In the genomic region with DNA sequence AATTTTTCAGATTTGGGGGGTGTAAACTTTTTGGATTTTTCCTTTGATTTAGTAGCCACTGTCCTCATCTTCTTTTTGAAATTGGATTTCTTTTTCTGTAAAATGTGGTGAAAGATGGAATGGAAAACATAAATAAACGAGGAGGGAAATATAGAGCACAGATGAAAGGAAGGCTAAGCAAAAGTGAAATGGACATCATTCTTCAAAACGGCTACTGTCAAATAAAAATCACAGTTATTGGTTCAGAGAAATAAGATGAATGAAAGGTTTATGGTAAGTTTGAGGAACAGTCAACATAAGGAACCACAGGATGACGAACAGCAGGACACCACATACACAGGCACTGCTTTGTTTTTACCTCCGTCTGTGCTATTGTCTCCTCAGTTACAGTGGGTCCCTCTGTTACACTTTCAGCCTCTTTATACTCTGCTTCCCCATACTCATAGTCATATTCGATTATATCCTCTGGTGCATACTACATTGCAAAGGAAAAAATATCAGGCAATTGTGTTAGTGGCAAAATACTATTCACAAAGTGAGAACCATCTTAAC, we compare ENCODE assay signal across 19 cellular contexts.
A peak's percentile ranks its signal among the peaks of the same experiment; 100 is the strongest.
DNase-seq lines count a peak whose midpoint lies in the region; ATAC-seq, FAIRE-seq and TF ChIP-seq lines count a peak whose summit lies in the region.
"Had no signal": no experiment of that assay in that cellular context is flagged by ENCODE, and none has a peak within 500 bp of the region (broad histone marks: within the 10 kb centered on the region; RNA-seq: fewer than 3 reads in every experiment).

No MANE protein-coding gene starts in this region.

- no peak overlapping the region for H3K9ac ChIP-seq in H1 (replicated peaks in 1 of 4; ENCODE audit: extremely low read depth in 1 of 4, low read depth in 3 of 4, low read length in 3 of 4)
- H3K9ac ChIP-seq: BLaER1 treated with 17β-estradiol and CSF1 and Interleukin-3, amounts not matched to agents 10 nM and 100 nM had no signal

- H3K4me3 ChIP-seq in GM23338 (no peak overlapping the region), H1 (ENCODE audit: extremely low read depth in 1 of 4, insufficient read depth in 2 of 4, low read depth in 3 of 4, low read length in 4 of 4) (no peak overlapping the region), osteoblast (ENCODE audit: insufficient read depth, low read length) (no peak overlapping the region)
- H3K4me3 ChIP-seq: BLaER1 treated with 17β-estradiol and CSF1 and Interleukin-3, amounts not matched to agents 10 nM and 100 nM had no signal

- H3K27ac ChIP-seq in GM23338 (ENCODE audit: low read depth) = no peak overlapping the region
- H3K27ac ChIP-seq in H1 (ENCODE audit: low read depth, low read length) = no peak overlapping the region
- no peak overlapping the region for H3K27ac ChIP-seq in osteoblast (ENCODE audit: low read depth, low read length)
- H3K27ac ChIP-seq: BLaER1 treated with 17β-estradiol and CSF1 and Interleukin-3, amounts not matched to agents 10 nM and 100 nM had no signal

- no peaks in the 10 kb centered on the region for H4K20me1 ChIP-seq in GM23338 (replicated peaks; ENCODE audit: insufficient read depth)
- no peaks in the 10 kb centered on the region for H4K20me1 ChIP-seq in H1 (replicated peaks in 1 of 2; ENCODE audit: control insufficient read depth in 1 of 2, insufficient read depth in 2 of 2, low read length in 2 of 2)
- H4K20me1 ChIP-seq in osteoblast (ENCODE audit: insufficient read depth, low read length) = no peaks in the 10 kb centered on the region
- H4K20me1 ChIP-seq: BLaER1 treated with 17β-estradiol and CSF1 and Interleukin-3, amounts not matched to agents 10 nM and 100 nM had no signal

- H3K18ac ChIP-seq in H1 (ENCODE audit: extremely low read depth, low read length) = no peak overlapping the region

- ATAC-seq in GM23338 = peak; percentile 80
- ATAC-seq: CD8-positive, alpha-beta T cell; HepG2 had no signal

- CTCF ChIA-PET in H1 (lab: Charles Lee; ENCODE audit: partially characterized antibody) = no interaction called here

- peaks cover 4% of the 10 kb centered on the region; the same call in 1 of the 3 replicates for H3K36me3 Mint-ChIP-seq in GM23338 (ENCODE audit: low read depth)
- H3K36me3 Mint-ChIP-seq: CD8-positive, alpha-beta T cell had no signal

- H3K4ac ChIP-seq in H1 (replicated peaks; ENCODE audit: insufficient read length, low read depth, low read length) = no peak overlapping the region

- H3K14ac ChIP-seq in H1 (ENCODE audit: insufficient read length) = no peak overlapping the region

- no peaks in the 10 kb centered on the region for H3K9me3 ChIP-seq in H1 (ENCODE audit: insufficient read depth in 2 of 2, low read depth in 1 of 2, low read length in 1 of 2)
- no peaks in the 10 kb centered on the region for H3K9me3 ChIP-seq in osteoblast (ENCODE audit: low read depth, low read length)
- H3K9me3 ChIP-seq: BLaER1 treated with 17β-estradiol and CSF1 and Interleukin-3, amounts not matched to agents 10 nM and 100 nM had no signal

- H3K27me3 ChIP-seq in GM23338 (ENCODE audit: insufficient read depth) (no peaks in the 10 kb centered on the region), H1 (replicated peaks in 1 of 4; ENCODE audit: control insufficient read depth in 3 of 4, extremely low read depth in 1 of 4, insufficient read depth in 3 of 4, low read length in 3 of 4) (no peaks in the 10 kb centered on the region), osteoblast (ENCODE audit: insufficient read depth, low read length) (no peaks in the 10 kb centered on the region)
- H3K27me3 ChIP-seq: BLaER1 treated with 17β-estradiol and CSF1 and Interleukin-3, amounts not matched to agents 10 nM and 100 nM had no signal

- TF ChIP-seq CTCF in GM23338 (conservative IDR thresholded peaks at IDR 0.05; ENCODE audit: low read depth in 2 of 2) (no peak), H1 (IDR thresholded peaks at IDR 0.05; ENCODE audit: control extremely low read depth in 1 of 3, insufficient read depth in 1 of 3, low read depth in 1 of 3, low read length in 3 of 3) (no peak), osteoblast (IDR thresholded peaks at IDR 0.05; ENCODE audit: extremely low read depth, low read depth, low read length) (no peak)

- H3K4me3 Mint-ChIP-seq in GM23338 = no peak overlapping the region
- H3K4me3 Mint-ChIP-seq: CD8-positive, alpha-beta T cell had no signal

- H4K5ac ChIP-seq in H1 (ENCODE audit: insufficient read length, low read depth, low read length) = no peak overlapping the region

- no peaks in the 10 kb centered on the region for H3K79me2 ChIP-seq in GM23338 (replicated peaks; ENCODE audit: insufficient read depth)
- no peaks in the 10 kb centered on the region for H3K79me2 ChIP-seq in H1 (ENCODE audit: control insufficient read depth in 1 of 2, insufficient read depth in 2 of 2, low read length in 2 of 2)
- no peaks in the 10 kb centered on the region for H3K79me2 ChIP-seq in osteoblast (ENCODE audit: insufficient read depth, low read length)

- no peak overlapping the region for H2BK15ac ChIP-seq in H1 (ENCODE audit: low read length)

- no peak for TF ChIP-seq POLR2A in H1 (IDR thresholded peaks at IDR 0.05; ENCODE audit: control extremely low read depth in 1 of 2, low read depth in 2 of 2, low read length in 2 of 2)

- no peak overlapping the region for H3K27ac Mint-ChIP-seq in GM23338
- H3K27ac Mint-ChIP-seq: CD8-positive, alpha-beta T cell had no signal

- H3K4me1 ChIP-seq in GM23338 (ENCODE audit: insufficient read depth) = peaks cover 4% of the 10 kb centered on the region
- peaks cover 0 to 3% (median 1%) of the 10 kb centered on the region in 4 experiments; a peak in 2 of 7 replicates for H3K4me1 ChIP-seq in H1 (replicated peaks in 1 of 4; ENCODE audit: control insufficient read depth in 3 of 4, insufficient read depth in 4 of 4, low read length in 3 of 4)
- H3K4me1 ChIP-seq in osteoblast (ENCODE audit: insufficient read depth, low read length) = no peaks in the 10 kb centered on the region
- H3K4me1 ChIP-seq: BLaER1 treated with 17β-estradiol and CSF1 and Interleukin-3, amounts not matched to agents 10 nM and 100 nM had no signal

- H3K23me2 ChIP-seq in H1 (ENCODE audit: low read depth, low read length) = no peaks in the 10 kb centered on the region

- H2BK5ac ChIP-seq in H1 (ENCODE audit: low read depth, low read length) = no peak overlapping the region

- no peak overlapping the region for H3K4me2 ChIP-seq in GM23338
- no peak overlapping the region for H3K4me2 ChIP-seq in H1 (ENCODE audit: insufficient read depth in 1 of 2, low read depth in 2 of 2, low read length in 2 of 2)
- H3K4me2 ChIP-seq in osteoblast (ENCODE audit: insufficient read depth, low read length) = no peak overlapping the region
- H3K4me2 ChIP-seq: BLaER1 treated with 17β-estradiol and CSF1 and Interleukin-3, amounts not matched to agents 10 nM and 100 nM had no signal

- H4K91ac ChIP-seq in H1 (replicated peaks; ENCODE audit: insufficient read length, low read length) = no peak overlapping the region

- H2AK5ac ChIP-seq in H1 (ENCODE audit: low read depth, low read length) = no peak overlapping the region

- no peak overlapping the region for H2BK120ac ChIP-seq in H1 (replicated peaks; ENCODE audit: low read depth, low read length)

- H2BK20ac ChIP-seq in H1 (ENCODE audit: low read length) = no peak overlapping the region

- no peak overlapping the region for H2AFZ ChIP-seq in GM23338
- H2AFZ ChIP-seq in H1 (ENCODE audit: low read length) = no peak overlapping the region
- H2AFZ ChIP-seq in osteoblast (ENCODE audit: low read length) = peak overlapping the region; percentile 50

- TF ChIP-seq EP300 in H1 (IDR thresholded peaks at IDR 0.05; ENCODE audit: borderline replicate concordance in 1 of 2, low read depth in 2 of 2, low read length in 2 of 2) = no peak

- peak; percentile 13 for FAIRE-seq in H1 (lab: Jason Lieb, UNC)
- FAIRE-seq: HepG2 had no signal

- H3K23ac ChIP-seq in H1 (ENCODE audit: insufficient read length) = no peak overlapping the region

- H3K27me3 Mint-ChIP-seq in GM23338 (ENCODE audit: insufficient read depth, low read depth, poor library complexity) = no peaks in the 10 kb centered on the region

- no peak overlapping the region for H2BK12ac ChIP-seq in H1 (ENCODE audit: low read depth, low read length)

- H3F3A ChIP-seq in GM23338 (replicated peaks; ENCODE audit: low read depth) = no peaks in the 10 kb centered on the region

- no peak overlapping the region for H4K8ac ChIP-seq in H1 (ENCODE audit: extremely low read depth, insufficient read depth, low read length)

- no peak overlapping the region for H3K56ac ChIP-seq in H1 (replicated peaks; ENCODE audit: insufficient read length, low read depth, low read length)

- H3K9me3 Mint-ChIP-seq in GM23338 = no peaks in the 10 kb centered on the region; the same call in 2 of the 3 replicates

- H3K4me1 Mint-ChIP-seq in GM23338 = peaks cover 8% of the 10 kb centered on the region

- H3K79me1 ChIP-seq in H1 (ENCODE audit: low read depth, low read length) = no peaks in the 10 kb centered on the region

- peak; percentile 32 for DNase-seq in GM23338 (ENCODE audit: low spot score)
- peak; percentile 11 for DNase-seq in NCI-H345 treated with DMSO at 0.1 percent for 48 hours (lab: John Stamatoyannopoulos, UW; ENCODE audit: unreplicated experiment)
- DNase-seq in H1 (ENCODE audit: low read depth in 1 of 2, low spot score in 2 of 2) = no peak
- no peak for DNase-seq in osteoblast (ENCODE audit: insufficient read length, low spot score, missing footprints)
- no peak for DNase-seq in NCI-H1436 treated with DMSO at 0.1 percent for 48 hours (lab: John Stamatoyannopoulos, UW)
- DNase-seq in NCI-H524 treated with DMSO at 0.1 percent for 48 hours (lab: John Stamatoyannopoulos, UW) = no peak
- no peak for DNase-seq in activated CD4-positive, alpha-beta T cell treated with anti-CD3 and anti-CD28 coated beads for 1 hour
- no peak for DNase-seq in Kasumi-1 (lab: John Stamatoyannopoulos, UW)
- DNase-seq: CD8-positive, alpha-beta T cell; KBM-7; NCI-H1105 treated with DMSO at 0.1 percent for 48 hours; NCI-H187 treated with DMSO at 0.1 percent for 48 hours; NCI-H2227 treated with DMSO at 0.1 percent for 48 hours; NCI-H526 treated with DMSO at 0.1 percent for 48 hours; RPMI8226; SIG-M5; T-helper 1 cell had no signal

- no peak for TF ChIP-seq RAD21 in H1 (IDR thresholded peaks at IDR 0.05 in 1 of 2, conservative IDR thresholded peaks at IDR 0.05 in 1 of 2; ENCODE audit: low read depth in 2 of 2, low read length in 2 of 2)

- WGBS in H1 (ENCODE audit: extremely low coverage in 1 of 2, insufficient coverage in 1 of 2, insufficient read length in 1 of 2, insufficient replicate concordance in 2 of 2, low coverage in 1 of 2, low lambda C conversion rate in 2 of 2, missing lambda C conversion rate in 1 of 2), 2 experiments = 64% methylated on average over 5 of the region's 5 CpGs; no CpG with 5 or more reads in 1 of the 2 experiments

- POLR2A ChIA-PET in H1 (lab: Charles Lee; ENCODE audit: partially characterized antibody) = no interaction called here

- H3K36me3 ChIP-seq in GM23338 (ENCODE audit: insufficient read depth) (no peaks in the 10 kb centered on the region), H1 (ENCODE audit: control insufficient read depth in 2 of 4, insufficient read depth in 4 of 4, low read length in 3 of 4) (no peaks in the 10 kb centered on the region; a peak in 1 of 8 replicates), osteoblast (ENCODE audit: insufficient read depth, low read length) (no peaks in the 10 kb centered on the region)
- H3K36me3 ChIP-seq: BLaER1 treated with 17β-estradiol and CSF1 and Interleukin-3, amounts not matched to agents 10 nM and 100 nM had no signal

- no peaks in the 10 kb centered on the region for H3K9me2 ChIP-seq in GM23338 (ENCODE audit: insufficient read depth)

Comparison
In these comparisons a context has a peak if more than half of its experiments do, and no peak if none do; other contexts are left out.
1. DNase-seq: peak in GM23338 (single experiment) and NCI-H345 treated with DMSO at 0.1 percent for 48 hours (single experiment); none in H1 (0 of 2), osteoblast (single experiment), NCI-H1436 treated with DMSO at 0.1 percent for 48 hours (single experiment), NCI-H524 treated with DMSO at 0.1 percent for 48 hours (single experiment), activated CD4-positive, alpha-beta T cell treated with anti-CD3 and anti-CD28 coated beads for 1 hour (single experiment) and Kasumi-1 (0 of 2).